ENCODE assay signal across 8 cellular contexts in the genomic region with DNA sequence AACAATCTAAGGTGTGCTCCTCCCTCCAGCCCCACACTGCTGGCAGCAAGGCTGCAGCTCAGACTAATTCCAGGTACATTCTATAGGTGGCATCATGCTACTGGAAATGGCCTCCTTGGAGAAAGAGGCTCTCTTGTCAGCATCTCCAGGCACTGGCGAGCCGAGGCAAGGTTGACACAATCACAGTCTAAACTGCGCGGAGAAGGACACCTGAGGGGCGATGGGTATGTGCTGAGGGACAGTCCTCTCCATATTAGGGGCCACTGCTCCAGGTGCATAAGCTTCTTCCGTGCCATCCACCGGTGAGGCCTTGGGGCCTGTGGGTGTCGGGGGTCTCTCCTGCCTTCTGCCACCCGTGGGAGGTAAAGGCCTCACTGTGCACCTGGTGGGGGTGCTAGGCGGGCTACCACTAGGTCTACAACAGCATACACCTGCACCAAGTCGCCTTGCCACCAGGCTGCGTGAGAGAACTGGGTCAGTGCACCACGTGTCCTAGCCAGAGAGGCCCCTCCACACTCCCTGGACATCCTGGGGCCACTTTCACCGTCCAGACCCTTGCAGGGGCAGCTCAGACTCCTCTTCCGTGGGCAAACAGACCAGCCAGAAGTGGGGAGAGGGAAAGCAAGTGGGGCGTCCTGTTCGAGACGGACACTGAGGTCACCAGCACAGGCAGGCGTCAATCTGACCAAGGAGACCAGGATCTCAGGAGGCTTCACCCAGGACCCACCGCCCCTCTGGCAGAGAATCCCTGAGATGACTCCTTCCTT. TPM values are rescaled to one million over a fixed set of nuclear protein-coding genes. Genes with fewer than 3 reads are reported as not detected.
DNase-seq lines count a peak whose midpoint lies in the region; TF ChIP-seq lines count a peak whose summit lies in the region.

No MANE protein-coding gene starts in this region.

- TF ChIP-seq EP300 in tibial nerve (IDR thresholded peaks at IDR 0.05): no peak

- H3K27me3 ChIP-seq in left ventricle myocardium inferior (ENCODE audit: low read depth) (peaks cover 99% of the 10 kb centered on the region), tibial nerve (peaks cover 24 to 94% of the 10 kb centered on the region in 2 donors), spleen (replicated peaks in 1 of 7) (peaks cover 30 to 100% (median 98%) of the 10 kb centered on the region in 7 donors)

- H3K4me3 ChIP-seq in left ventricle myocardium inferior (no peak overlapping the region), tibial nerve (no peak overlapping the region), spleen (no peak overlapping the region)

- H3K4me1 ChIP-seq in left ventricle myocardium inferior: peaks cover 44% of the 10 kb centered on the region
- peaks cover 0 to 58% (median 37%) of the 10 kb centered on the region in 4 donors for H3K4me1 ChIP-seq in tibial nerve
- H3K4me1 ChIP-seq in spleen: peaks cover 20 to 63% (median 47%) of the 10 kb centered on the region in 6 donors

- H3K9me3 ChIP-seq in left ventricle myocardium inferior (replicated peaks) (no peaks in the 10 kb centered on the region), tibial nerve (no peaks in the 10 kb centered on the region), spleen (peaks cover 0 to 4% (median 0%) of the 10 kb centered on the region in 8 donors)

- H3K27ac ChIP-seq in left ventricle myocardium inferior (replicated peaks): no peak overlapping the region
- H3K27ac ChIP-seq in tibial nerve: no peak overlapping the region
- H3K27ac ChIP-seq in spleen: no peak overlapping the region

- TF ChIP-seq CTCF in left ventricle myocardium inferior (IDR thresholded peaks at IDR 0.05; ENCODE audit: borderline replicate concordance) (peak; percentile 50), tibial nerve (IDR thresholded peaks at IDR 0.05) (peak in 3 of 5 experiments; percentile 9 to 21 (median 12)), spleen (IDR thresholded peaks at IDR 0.05 in 8 of 11, conservative IDR thresholded peaks at IDR 0.05 in 3 of 11) (peak in 3 of 11 experiments; percentile 9 to 22 (median 19))

- 15 to 26% methylated on average over 16 of the region's 20 CpGs for WGBS in tibial nerve, 2 donors
- 14 to 23% (median 19%) methylated on average over 11 to 20 of the region's 20 CpGs for WGBS in spleen, 5 donors

- H3K36me3 ChIP-seq in left ventricle myocardium inferior (no peaks in the 10 kb centered on the region), tibial nerve (no peaks in the 10 kb centered on the region), spleen (no peaks in the 10 kb centered on the region)

- TF ChIP-seq POLR2A in tibial nerve (IDR thresholded peaks at IDR 0.05) (no peak), spleen (IDR thresholded peaks at IDR 0.05) (no peak)

- DNase-seq in EL (peak; percentile 19), KG1 (lab: John Stamatoyannopoulos, UW) (peak; percentile 35), SW480 (ENCODE audit: low spot score) (peak; percentile 78), left ventricle myocardium inferior (no peak), tibial nerve (ENCODE audit: low spot score in 2 of 2) (no peak), middle frontal gyrus (ENCODE audit: extremely low spot score, low spot score) (no peak), spleen (no peak), T1000 (lab: John Stamatoyannopoulos, UW) (no peak)

- intact Hi-C loops in left ventricle myocardium inferior (cut with micrococcal nuclease) (no loop called here), spleen (cut with DNase I; ENCODE audit: low total_unique reads) (no loop called here)

RNA-seq across cellular contexts. Expression of a gene that starts 12.1 kb away (rescaled TPM):
- total RNA-seq in left ventricle myocardium inferior: 7.5 TPM
- 1 to 10 TPM in 1 of 4 donors, under 1 TPM in 2, not detected in 1; 0.84 to 4.2 (median 0.87) TPM for total RNA-seq in tibial nerve
- 1 to 10 TPM; 2.1 to 5.5 (median 3.2) TPM for total RNA-seq in spleen
- polyA plus RNA-seq in spleen: 1 to 10 TPM; 2.5 to 5.6 (median 4.5) TPM

RNA-seq across cellular contexts. Expression of a gene that starts 30.3 kb away (rescaled TPM):
- total RNA-seq in left ventricle myocardium inferior (28.7 TPM), tibial nerve (10 to 100 TPM; 11.6 to 15.3 (median 14.4) TPM), spleen (10 to 100 TPM; 23.4 to 48.0 (median 27.9) TPM)
- polyA plus RNA-seq in spleen: 10 to 100 TPM; 12.3 to 19.0 (median 13.2) TPM

RNA-seq across cellular contexts. Expression of a gene that starts 31.0 kb away (rescaled TPM):
- 2.6 TPM for total RNA-seq in left ventricle myocardium inferior
- total RNA-seq in tibial nerve: 1 to 10 TPM; 2.4 to 5.9 (median 4.5) TPM
- total RNA-seq in spleen: 1 to 10 TPM; 1.9 to 6.2 (median 3.5) TPM
- 1 to 10 TPM in 2 of 3 donors, under 1 TPM in 1; 0.48 to 3.3 (median 1.4) TPM for polyA plus RNA-seq in spleen

Comparison
In these comparisons a context has a peak if more than half of its experiments do, and no peak if none do; other contexts are left out.
1. DNase-seq: peak in EL (single experiment), KG1 (single experiment) and SW480 (single experiment); none in left ventricle myocardium inferior (single experiment), tibial nerve (0 of 2), middle frontal gyrus (single experiment), spleen (single experiment) and T1000 (single experiment).